Comparison of ENCODE assay signal across 8 cellular contexts in the genomic region with DNA sequence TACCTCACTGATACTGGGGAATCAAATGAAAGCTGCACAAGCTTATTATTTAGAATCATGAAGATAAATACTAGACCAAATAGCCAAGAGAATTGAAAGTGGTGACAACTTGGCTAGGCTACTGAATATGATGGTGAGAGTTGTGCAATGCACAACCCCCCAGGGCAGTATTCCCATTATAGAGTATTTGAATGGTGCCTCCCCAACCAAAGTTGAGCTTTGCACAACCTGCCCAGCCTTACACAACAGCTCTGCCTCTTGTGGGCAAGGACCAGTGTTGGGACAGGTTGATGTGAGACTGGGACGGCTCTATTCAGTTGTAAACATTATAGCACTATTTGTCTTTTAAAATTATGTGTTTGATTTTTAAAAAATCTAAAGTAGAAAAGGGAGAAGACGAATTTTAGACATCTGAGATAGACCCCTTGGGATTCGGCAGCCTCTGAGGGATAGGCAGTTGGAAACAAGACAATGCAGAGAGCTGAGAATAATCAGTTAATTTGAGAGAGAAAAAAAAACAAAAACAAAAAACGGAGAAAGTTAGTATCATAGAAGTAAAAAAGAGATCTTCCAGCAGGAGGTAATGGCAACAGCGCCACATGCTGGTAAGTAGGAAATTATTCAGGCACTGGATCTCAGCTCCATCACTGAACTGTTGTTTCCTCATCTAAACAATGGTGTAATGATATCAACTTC.
DNase-seq lines count a peak whose midpoint lies in the region; ATAC-seq and TF ChIP-seq lines count a peak whose summit lies in the region.

No MANE protein-coding gene starts in this region.

- H3K27ac Mint-ChIP-seq in CD8-positive, alpha-beta memory T cell: peak overlapping the region in 1 of 8 donors; percentile 58

- no peaks in the 10 kb centered on the region for H3K4me1 ChIP-seq in CD8-positive, alpha-beta memory T cell (ENCODE audit: insufficient read depth, low read length)
- H3K4me1 ChIP-seq in HEK293 (ENCODE audit: control insufficient read depth, insufficient read depth, low read length): no peaks in the 10 kb centered on the region
- no peaks in the 10 kb centered on the region for H3K4me1 ChIP-seq in ovary (ENCODE audit: insufficient read depth)

- intact Hi-C loops in ovary (cut with DNase I): loop anchor here (2.0 to 5.0 kb wide), 4 partner anchors 133 to 233 kb away; no protein-coding TSS in a partner anchor

- no peak for TF ChIP-seq POLR2A in ovary (IDR thresholded peaks at IDR 0.05)

- H3K4me3 Mint-ChIP-seq in CD8-positive, alpha-beta memory T cell: no peak overlapping the region

- no peaks in the 10 kb centered on the region for H3K9me3 ChIP-seq in CD8-positive, alpha-beta memory T cell (ENCODE audit: low read length)
- H3K9me3 ChIP-seq in HEK293 (ENCODE audit: control insufficient read depth, insufficient read depth, low read depth, low read length) (no peaks in the 10 kb centered on the region), ovary (no peaks in the 10 kb centered on the region)

- peaks cover 0 to 2% (median 0%) of the 10 kb centered on the region in 3 donors for H3K36me3 Mint-ChIP-seq in CD8-positive, alpha-beta memory T cell

- peak; percentile 24 to 72 (median 57) for DNase-seq in CD8-positive, alpha-beta memory T cell
- DNase-seq in NCI-H82 (lab: John Stamatoyannopoulos, UW) (peak; percentile 72), fibroblast of the aortic adventitia (ENCODE audit: low read depth) (peak; percentile 67), ovary (peak in 1 of 5 donors; percentile 37)
- peak; percentile 43 for DNase-seq in activated CD8-positive, alpha-beta memory T cell treated with anti-CD3 and anti-CD28 coated beads, Interleukin-2, amount 50 U/mL, for 4 hours

- CTCF ChIA-PET in CD8-positive, alpha-beta memory T cell (lab: Charles Lee): interaction anchor here (0.6 to 11.9 kb wide), 45 partner anchors 8 to 569 kb away, joined by 3 to 135 read pairs (median 5); partner anchors contain the start of genes KCNA2 and KCNA3
- CTCF ChIA-PET in HEK293 (lab: Yijun Ruan, JAX): interaction anchor here (0.6 to 5.9 kb wide), 50 partner anchors 8 to 496 kb away, joined by 3 to 95 read pairs (median 4); partner anchors contain the start of gene KCNA10

- H3K36me3 ChIP-seq in CD8-positive, alpha-beta memory T cell (ENCODE audit: insufficient read depth, low read length): no peaks in the 10 kb centered on the region
- H3K36me3 ChIP-seq in HEK293 (ENCODE audit: control insufficient read depth in 2 of 2, insufficient read depth in 1 of 2, low read length in 2 of 2) (no peaks in the 10 kb centered on the region), ovary (no peaks in the 10 kb centered on the region)

- TF ChIP-seq CTCF in HEK293 (tag by site-specific recombination; IDR thresholded peaks at IDR 0.05) (peak; percentile 77; the same call in 1 of the 2 replicates), fibroblast of the aortic adventitia (IDR thresholded peaks at IDR 0.05; ENCODE audit: insufficient read depth, low read length) (peak; percentile 85), ovary (IDR thresholded peaks at IDR 0.05) (peak in 2 of 3 donors; percentile 61 to 76)

- no peaks in the 10 kb centered on the region for H3K9me3 Mint-ChIP-seq in CD8-positive, alpha-beta memory T cell

- ATAC-seq in GM19395 (IDR thresholded peaks at IDR 0.05; ENCODE audit: unreplicated experiment): no peak
- ATAC-seq in HG03039 (IDR thresholded peaks at IDR 0.05; ENCODE audit: unreplicated experiment): no peak

- peaks cover 4 to 30% of the 10 kb centered on the region in 2 donors for H3K27me3 Mint-ChIP-seq in CD8-positive, alpha-beta memory T cell

- 3 to 5% (median 3%) methylated on average over 5 of the region's 5 CpGs for WGBS in ovary, 3 donors

- H3K27me3 ChIP-seq in CD8-positive, alpha-beta memory T cell (ENCODE audit: insufficient read depth, low read length, poor library complexity, severe bottlenecking): no peaks in the 10 kb centered on the region
- H3K27me3 ChIP-seq in ovary: no peaks in the 10 kb centered on the region

- peaks cover 4 to 6% (median 5%) of the 10 kb centered on the region in 3 donors for H3K4me1 Mint-ChIP-seq in CD8-positive, alpha-beta memory T cell

- H3K4me3 ChIP-seq in CD8-positive, alpha-beta memory T cell (ENCODE audit: low read length): no peak overlapping the region
- no peak overlapping the region for H3K4me3 ChIP-seq in HEK293 (ENCODE audit: low read depth, low read length)
- H3K4me3 ChIP-seq in fibroblast of the aortic adventitia (ENCODE audit: low read depth, low read length): no peak overlapping the region
- no peak overlapping the region for H3K4me3 ChIP-seq in ovary

- H3K27ac ChIP-seq in CD8-positive, alpha-beta memory T cell (ENCODE audit: low read depth, low read length): no peak overlapping the region
- H3K27ac ChIP-seq in HEK293 (ENCODE audit: extremely low read depth, low read depth, low read length) (no peak overlapping the region), ovary (no peak overlapping the region)

- no peak for TF ChIP-seq EP300 in ovary (IDR thresholded peaks at IDR 0.05)

- POLR2A ChIA-PET in CD8-positive, alpha-beta memory T cell (lab: Charles Lee): interaction anchor here (1.1 to 1.7 kb wide), 3 partner anchors 92 to 146 kb away, joined by 3 to 27 read pairs (median 6); partner anchors contain the start of gene KCNA3
- POLR2A ChIA-PET in HEK293 (lab: Yijun Ruan, JAX): no interaction called here

TF ChIP-seq in HEK293, 187 proteins besides CTCF, POLR2A, EP300 and RAD21 (continues in another document):
- TF ChIP-seq ZNF223 (tag by site-specific recombination; IDR thresholded peaks at IDR 0.05) (no peak), ZNF302 (tag by site-specific recombination; IDR thresholded peaks at IDR 0.05; ENCODE audit: low read depth) (no peak), ZBTB21 (tag by site-specific recombination; IDR thresholded peaks at IDR 0.05) (no peak), ZNF16 (tag by site-specific recombination; IDR thresholded peaks at IDR 0.05; ENCODE audit: low read depth) (no peak), ZNF677 (tag by site-specific recombination; IDR thresholded peaks at IDR 0.05) (no peak), ZNF341 (tag by site-specific recombination; IDR thresholded peaks at IDR 0.05; ENCODE audit: low read depth) (no peak), ZNF654 (tag by site-specific recombination; IDR thresholded peaks at IDR 0.05; ENCODE audit: low read depth) (peak; percentile 89), ZNF514 (tag by site-specific recombination; IDR thresholded peaks at IDR 0.05) (no peak), HOXD13 (CRISPR knock-in tag; IDR thresholded peaks at IDR 0.05; ENCODE audit: borderline replicate concordance) (no peak), ZNF311 (tag by site-specific recombination; IDR thresholded peaks at IDR 0.05; ENCODE audit: borderline replicate concordance) (no peak), ZNF830 (tag by site-specific recombination; IDR thresholded peaks at IDR 0.05; ENCODE audit: low read depth) (no peak), OVOL3 (tag by site-specific recombination; IDR thresholded peaks at IDR 0.05) (no peak), GLI4 (tag by site-specific recombination; IDR thresholded peaks at IDR 0.05) (no peak), ZSCAN23 (tag by site-specific recombination; IDR thresholded peaks at IDR 0.05) (no peak), ZNF560 (tag by site-specific recombination; IDR thresholded peaks at IDR 0.05; ENCODE audit: borderline replicate concordance) (no peak)
- TF ChIP-seq, protein P1, sequence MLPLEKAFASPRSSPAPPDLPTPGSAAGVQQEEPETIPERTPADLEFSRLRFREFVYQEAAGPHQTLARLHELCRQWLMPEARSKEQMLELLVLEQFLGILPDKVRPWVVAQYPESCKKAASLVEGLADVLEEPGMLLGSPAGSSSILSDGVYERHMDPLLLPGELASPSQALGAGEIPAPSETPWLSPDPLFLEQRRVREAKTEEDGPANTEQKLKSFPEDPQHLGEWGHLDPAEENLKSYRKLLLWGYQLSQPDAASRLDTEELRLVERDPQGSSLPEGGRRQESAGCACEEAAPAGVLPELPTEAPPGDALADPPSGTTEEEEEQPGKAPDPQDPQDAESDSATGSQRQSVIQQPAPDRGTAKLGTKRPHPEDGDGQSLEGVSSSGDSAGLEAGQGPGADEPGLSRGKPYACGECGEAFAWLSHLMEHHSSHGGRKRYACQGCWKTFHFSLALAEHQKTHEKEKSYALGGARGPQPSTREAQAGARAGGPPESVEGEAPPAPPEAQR (tag by site-specific recombination; IDR thresholded peaks at IDR 0.05): no peak
- TF ChIP-seq, protein P2, sequence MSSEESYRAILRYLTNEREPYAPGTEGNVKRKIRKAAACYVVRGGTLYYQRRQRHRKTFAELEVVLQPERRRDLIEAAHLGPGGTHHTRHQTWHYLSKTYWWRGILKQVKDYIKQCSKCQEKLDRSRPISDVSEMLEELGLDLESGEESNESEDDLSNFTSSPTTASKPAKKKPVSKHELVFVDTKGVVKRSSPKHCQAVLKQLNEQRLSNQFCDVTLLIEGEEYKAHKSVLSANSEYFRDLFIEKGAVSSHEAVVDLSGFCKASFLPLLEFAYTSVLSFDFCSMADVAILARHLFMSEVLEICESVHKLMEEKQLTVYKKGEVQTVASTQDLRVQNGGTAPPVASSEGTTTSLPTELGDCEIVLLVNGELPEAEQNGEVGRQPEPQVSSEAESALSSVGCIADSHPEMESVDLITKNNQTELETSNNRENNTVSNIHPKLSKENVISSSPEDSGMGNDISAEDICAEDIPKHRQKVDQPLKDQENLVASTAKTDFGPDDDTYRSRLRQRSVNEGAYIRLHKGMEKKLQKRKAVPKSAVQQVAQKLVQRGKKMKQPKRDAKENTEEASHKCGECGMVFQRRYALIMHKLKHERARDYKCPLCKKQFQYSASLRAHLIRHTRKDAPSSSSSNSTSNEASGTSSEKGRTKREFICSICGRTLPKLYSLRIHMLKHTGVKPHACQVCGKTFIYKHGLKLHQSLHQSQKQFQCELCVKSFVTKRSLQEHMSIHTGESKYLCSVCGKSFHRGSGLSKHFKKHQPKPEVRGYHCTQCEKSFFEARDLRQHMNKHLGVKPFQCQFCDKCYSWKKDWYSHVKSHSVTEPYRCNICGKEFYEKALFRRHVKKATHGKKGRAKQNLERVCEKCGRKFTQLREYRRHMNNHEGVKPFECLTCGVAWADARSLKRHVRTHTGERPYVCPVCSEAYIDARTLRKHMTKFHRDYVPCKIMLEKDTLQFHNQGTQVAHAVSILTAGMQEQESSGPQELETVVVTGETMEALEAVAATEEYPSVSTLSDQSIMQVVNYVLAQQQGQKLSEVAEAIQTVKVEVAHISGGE (tag by site-specific recombination; conservative IDR thresholded peaks at IDR 0.05; ENCODE audit: low read depth): no peak
